9 cellular contexts compared by ENCODE assay signal in genomic region chr10:48641099-48641690, GRCh38. TPM values are rescaled to one million over a fixed set of nuclear protein-coding genes. Genes with fewer than 3 reads are reported as not detected.
"Had no signal": no experiment of that assay in that cellular context is flagged by ENCODE, and none has a peak within 500 bp of the region (broad histone marks: within the 10 kb centered on the region; RNA-seq: fewer than 3 reads in every experiment).

No MANE protein-coding gene starts in this region.

RNA-seq across cellular contexts. Expression of gene ARHGAP22, which starts 36.3 kb away (rescaled TPM):
- total RNA-seq: activated CD4-positive, alpha-beta memory T cell treated with anti-CD3 and anti-CD28 coated beads for 36 hours; activated CD4-positive, alpha-beta T cell treated with anti-CD3 and anti-CD28 coated beads, Interleukin-2, amount 10 ng/mL, durations not matched to agents 24 days and 14 days; activated CD4-positive, alpha-beta T cell treated with anti-CD3 and anti-CD28 coated beads, Interleukin-2, amount 10 ng/mL, durations not matched to agents 7 days and 5 days; activated CD8-positive, alpha-beta memory T cell treated with anti-CD3 and anti-CD28 coated beads for 36 hours; activated CD8-positive, alpha-beta memory T cell treated with anti-CD3 and anti-CD28 coated beads, Interleukin-2, amount 10 ng/mL, durations not matched to agents 7 days and 5 days; activated CD8-positive, alpha-beta T cell treated with anti-CD3 and anti-CD28 coated beads for 36 hours; activated CD8-positive, alpha-beta T cell treated with anti-CD3 and anti-CD28 coated beads, Interleukin-2, amount 10 ng/mL, durations not matched to agents 7 days and 5 days; T-helper 1 cell treated with Interleukin-12 subunit alpha and Interleukin-12 subunit beta and Interleukin-4 antibody, amounts not matched to agents 30 ng/mL and 1 ng/mL, for 36 hours; T-helper 2 cell treated with Interferon-gamma antibody and Interleukin-4, amounts not matched to agents 100 ng/mL and 5 ng/mL, for 36 hours had no signal

RNA-seq across cellular contexts. Expression of gene WDFY4, which starts 43.5 kb away (rescaled TPM):
- total RNA-seq: activated CD4-positive, alpha-beta memory T cell treated with anti-CD3 and anti-CD28 coated beads for 36 hours had no signal
